In the genomic region with DNA sequence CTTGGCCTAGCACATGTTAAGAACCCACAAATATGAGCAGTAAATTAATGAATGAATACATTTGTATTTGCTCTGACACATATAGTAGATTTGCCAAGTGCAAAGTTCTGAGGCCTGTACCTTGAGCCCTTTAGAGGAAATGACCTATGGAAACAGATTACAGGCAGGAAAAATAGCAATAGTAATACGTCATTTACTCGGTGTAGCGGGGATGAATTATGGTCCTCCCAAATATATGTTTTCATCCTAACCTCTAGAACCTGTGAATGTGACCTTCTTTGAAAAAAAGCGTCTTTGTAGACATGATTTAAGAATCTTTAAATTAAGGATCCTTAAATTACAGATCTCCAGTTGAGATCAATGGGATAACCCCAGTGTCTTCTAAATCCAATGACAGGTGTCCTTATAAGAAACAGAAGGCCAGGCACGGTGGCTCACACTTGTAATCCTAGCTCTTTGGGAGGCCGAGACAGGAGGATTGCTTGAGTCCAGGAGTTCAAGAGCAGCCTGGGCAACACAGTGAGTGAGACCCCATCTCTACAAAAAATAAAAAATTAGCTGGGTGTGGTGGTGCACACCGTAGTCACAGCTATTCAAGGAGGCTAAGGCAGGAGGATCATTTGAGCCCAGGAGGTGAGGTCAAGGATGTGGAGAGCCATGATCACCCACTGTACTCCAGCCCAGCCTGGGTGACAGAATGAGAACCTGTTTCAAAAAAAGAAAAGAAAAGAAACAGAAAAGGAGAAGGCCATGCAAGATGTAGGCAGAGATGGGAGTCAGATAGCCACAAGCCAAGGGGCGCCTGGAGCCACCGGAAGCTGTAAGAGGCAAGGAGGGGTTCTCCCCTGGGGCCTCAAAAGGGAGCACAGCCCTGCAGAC, we compare ENCODE assay signal across 1 cellular context.
A peak's percentile ranks its signal among the peaks of the same experiment; 100 is the strongest.
TF ChIP-seq lines count a peak whose summit lies in the region.

No MANE protein-coding gene starts in this region.

TF ChIP-seq in HepG2, 621 proteins besides CTCF, POLR2A, EP300 and RAD21 (continued from another document and continues in another):
- TF ChIP-seq ZGPAT (CRISPR knock-in tag; IDR thresholded peaks at IDR 0.05) (peak; percentile 6; the same call in 1 of the 2 replicates), ZMAT3 (CRISPR knock-in tag; conservative IDR thresholded peaks at IDR 0.05) (peak; percentile 31; the same call in 1 of the 2 replicates), RARG (CRISPR knock-in tag; IDR thresholded peaks at IDR 0.05; ENCODE audit: low read depth) (no peak), RXRB (CRISPR knock-in tag; IDR thresholded peaks at IDR 0.05; ENCODE audit: borderline replicate concordance) (peak; percentile 66; the same call in 1 of the 2 replicates), NFIC (IDR thresholded peaks at IDR 0.05; ENCODE audit: low read length) (peak; percentile 52; the same call in 1 of the 2 replicates), SNAPC4 (CRISPR knock-in tag; IDR thresholded peaks at IDR 0.05) (0 out of 2 replicates have a peak, but pooled peaks have one; percentile 35), ZNF670 (CRISPR knock-in tag; IDR thresholded peaks at IDR 0.05; ENCODE audit: borderline replicate concordance) (peak; percentile 77), KLF16 (CRISPR knock-in tag; IDR thresholded peaks at IDR 0.05) (no peak; a peak in 2 of 4 replicates), ZBTB21 (CRISPR knock-in tag; IDR thresholded peaks at IDR 0.05) (peak; percentile 91), GATAD2A (CRISPR knock-in tag; IDR thresholded peaks at IDR 0.05) (peak; percentile 65; the same call in 1 of the 2 replicates), IRF2 (CRISPR knock-in tag; IDR thresholded peaks at IDR 0.05) (no peak), TEAD3 (CRISPR knock-in tag; optimal IDR thresholded peaks at IDR 0.05; ENCODE audit: borderline replicate concordance) (peak; percentile 54), HNRNPK (IDR thresholded peaks at IDR 0.05; ENCODE audit: low read depth, low read length, poor library complexity, severe bottlenecking) (no peak), ZSCAN20 (CRISPR knock-in tag; IDR thresholded peaks at IDR 0.05; ENCODE audit: borderline replicate concordance) (peak; percentile 82; the same call in 1 of the 2 replicates), SPEN (CRISPR knock-in tag; IDR thresholded peaks at IDR 0.05; ENCODE audit: low read depth) (no peak), SCMH1 (CRISPR knock-in tag; IDR thresholded peaks at IDR 0.05; ENCODE audit: borderline replicate concordance) (no peak), HMG20B (CRISPR knock-in tag; conservative IDR thresholded peaks at IDR 0.05) (peak; percentile 13; the same call in 1 of the 2 replicates), ZMYM3 (CRISPR knock-in tag; IDR thresholded peaks at IDR 0.05) (peak; percentile 60; the same call in 1 of the 2 replicates), ZMYM2 (CRISPR knock-in tag; IDR thresholded peaks at IDR 0.05) (peak; percentile 77; the same call in 1 of the 2 replicates), GPBP1L1 (CRISPR knock-in tag; IDR thresholded peaks at IDR 0.05) (no peak), RORA (CRISPR knock-in tag; IDR thresholded peaks at IDR 0.05) (no peak), ZFX (CRISPR knock-in tag; IDR thresholded peaks at IDR 0.05; ENCODE audit: low read depth) (peak; percentile 26; the same call in 1 of the 2 replicates), ARID2 (CRISPR knock-in tag; IDR thresholded peaks at IDR 0.05; ENCODE audit: borderline replicate concordance) (0 out of 2 replicates have a peak, but pooled peaks have one; percentile 50), ISX (CRISPR knock-in tag; conservative IDR thresholded peaks at IDR 0.05) (0 out of 2 replicates have a peak, but pooled peaks have one; percentile 3), HDAC2 (CRISPR knock-in tag; IDR thresholded peaks at IDR 0.05) (peak; percentile 33; the same call in 1 of the 2 replicates), HDAC1 (CRISPR knock-in tag; IDR thresholded peaks at IDR 0.05) (0 out of 2 replicates have a peak, but pooled peaks have one; percentile 14), ZNF770 (CRISPR knock-in tag; IDR thresholded peaks at IDR 0.05) (peak; percentile 87), KLF11 (CRISPR knock-in tag; IDR thresholded peaks at IDR 0.05) (no peak), KDM4B (CRISPR knock-in tag; IDR thresholded peaks at IDR 0.05) (no peak), ARNTL (CRISPR knock-in tag; IDR thresholded peaks at IDR 0.05) (no peak), DMAP1 (CRISPR knock-in tag; IDR thresholded peaks at IDR 0.05) (peak; percentile 6; the same call in 1 of the 2 replicates), JUN (CRISPR knock-in tag; IDR thresholded peaks at IDR 0.05) (peak; percentile 93; the same call in 1 of the 2 replicates), BRCA1 (CRISPR knock-in tag; IDR thresholded peaks at IDR 0.05) (0 out of 2 replicates have a peak, but pooled peaks have one; percentile 35), GATA4 (IDR thresholded peaks at IDR 0.05; ENCODE audit: borderline replicate concordance, low read depth) (0 out of 2 replicates have a peak, but pooled peaks have one; percentile 7), ZBTB7B (CRISPR knock-in tag; IDR thresholded peaks at IDR 0.05) (no peak; the same call in 1 of the 2 replicates), NKX3-1 (CRISPR knock-in tag; IDR thresholded peaks at IDR 0.05) (0 out of 2 replicates have a peak, but pooled peaks have one; percentile 56), USF2 (IDR thresholded peaks at IDR 0.05; ENCODE audit: low read depth, low read length) (no peak), USF2 (CRISPR knock-in tag; IDR thresholded peaks at IDR 0.05; ENCODE audit: borderline replicate concordance) (peak; percentile 24; the same call in 1 of the 2 replicates), HNF4G (IDR thresholded peaks at IDR 0.05; ENCODE audit: borderline replicate concordance, low read depth, low read length) (peak; percentile 87), HNF4G (CRISPR knock-in tag; IDR thresholded peaks at IDR 0.05; ENCODE audit: borderline replicate concordance, low read depth) (peak; percentile 42; the same call in 1 of the 2 replicates), ZNF781 (CRISPR knock-in tag; IDR thresholded peaks at IDR 0.05; ENCODE audit: borderline replicate concordance, not compliant biosample characterization) (peak; percentile 61), ZBTB20 (CRISPR knock-in tag; IDR thresholded peaks at IDR 0.05; ENCODE audit: borderline replicate concordance, low read depth) (peak; percentile 99; the same call in 1 of the 2 replicates), NPAS2 (CRISPR knock-in tag; IDR thresholded peaks at IDR 0.05; ENCODE audit: borderline replicate concordance) (no peak)
- TF ChIP-seq, protein P1, sequence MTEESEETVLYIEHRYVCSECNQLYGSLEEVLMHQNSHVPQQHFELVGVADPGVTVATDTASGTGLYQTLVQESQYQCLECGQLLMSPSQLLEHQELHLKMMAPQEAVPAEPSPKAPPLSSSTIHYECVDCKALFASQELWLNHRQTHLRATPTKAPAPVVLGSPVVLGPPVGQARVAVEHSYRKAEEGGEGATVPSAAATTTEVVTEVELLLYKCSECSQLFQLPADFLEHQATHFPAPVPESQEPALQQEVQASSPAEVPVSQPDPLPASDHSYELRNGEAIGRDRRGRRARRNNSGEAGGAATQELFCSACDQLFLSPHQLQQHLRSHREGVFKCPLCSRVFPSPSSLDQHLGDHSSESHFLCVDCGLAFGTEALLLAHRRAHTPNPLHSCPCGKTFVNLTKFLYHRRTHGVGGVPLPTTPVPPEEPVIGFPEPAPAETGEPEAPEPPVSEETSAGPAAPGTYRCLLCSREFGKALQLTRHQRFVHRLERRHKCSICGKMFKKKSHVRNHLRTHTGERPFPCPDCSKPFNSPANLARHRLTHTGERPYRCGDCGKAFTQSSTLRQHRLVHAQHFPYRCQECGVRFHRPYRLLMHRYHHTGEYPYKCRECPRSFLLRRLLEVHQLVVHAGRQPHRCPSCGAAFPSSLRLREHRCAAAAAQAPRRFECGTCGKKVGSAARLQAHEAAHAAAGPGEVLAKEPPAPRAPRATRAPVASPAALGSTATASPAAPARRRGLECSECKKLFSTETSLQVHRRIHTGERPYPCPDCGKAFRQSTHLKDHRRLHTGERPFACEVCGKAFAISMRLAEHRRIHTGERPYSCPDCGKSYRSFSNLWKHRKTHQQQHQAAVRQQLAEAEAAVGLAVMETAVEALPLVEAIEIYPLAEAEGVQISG (CRISPR knock-in tag; IDR thresholded peaks at IDR 0.05): peak; percentile 52; the same call in 1 of the 2 replicates
